In the genomic region with DNA sequence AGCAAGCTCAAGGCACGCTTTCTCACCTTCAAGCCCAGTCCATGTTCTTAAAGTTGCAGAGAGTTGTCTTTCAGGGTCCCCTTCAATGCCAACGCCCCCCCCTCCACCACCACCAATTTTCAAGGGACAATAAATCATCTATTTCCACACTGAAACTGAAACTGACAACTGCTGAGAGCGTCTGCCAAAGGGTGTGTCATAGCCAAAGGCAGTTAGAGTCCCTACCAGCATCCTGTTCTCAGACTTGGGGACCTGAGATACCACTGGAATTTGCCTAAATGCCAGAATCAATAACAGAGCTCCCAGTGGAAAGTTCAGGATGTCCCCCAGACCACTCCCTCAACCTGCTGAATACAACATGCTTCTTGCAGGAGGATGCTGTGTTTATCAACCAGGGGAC, we compare ENCODE assay signal across 19 cellular contexts.
DNase-seq lines count a peak whose midpoint lies in the region; ATAC-seq and TF ChIP-seq lines count a peak whose summit lies in the region.
"Had no signal": no experiment of that assay in that cellular context is flagged by ENCODE, and none has a peak within 500 bp of the region (broad histone marks: within the 10 kb centered on the region; RNA-seq: fewer than 3 reads in every experiment).

No MANE protein-coding gene starts in this region.

- H3K36me3 ChIP-seq in tibial nerve (no peaks in the 10 kb centered on the region), Peyer's patch (no peaks in the 10 kb centered on the region)

- 35 to 43% methylated on average over 3 of the region's 3 CpGs for WGBS in tibial nerve, 2 donors

- H3K9me3 ChIP-seq in tibial nerve (no peaks in the 10 kb centered on the region), Peyer's patch (no peaks in the 10 kb centered on the region)

- TF ChIP-seq POLR2A in tibial nerve (IDR thresholded peaks at IDR 0.05): no peak
- TF ChIP-seq POLR2A in Peyer's patch (IDR thresholded peaks at IDR 0.05): no peak

- ATAC-seq in GM19351 (IDR thresholded peaks at IDR 0.05; ENCODE audit: unreplicated experiment) (peak; percentile 53), HG03571 (IDR thresholded peaks at IDR 0.05; ENCODE audit: unreplicated experiment) (no peak)
- ATAC-seq: activated naive CD8-positive, alpha-beta T cell treated with anti-CD3 and anti-CD28 coated beads, Interleukin-2, amount 50 U/mL, for 24 hours; K562; naive thymus-derived CD8-positive, alpha-beta T cell; stimulated activated naive B cell treated with anti-CD40 and anti-IgM and Interleukin-4, amounts not matched to agents 10 μg/mL and 1 μg/mL and 100 μg/mL, for 72 hours had no signal

- TF ChIP-seq CTCF in epithelial cell of esophagus (IDR thresholded peaks at IDR 0.05; ENCODE audit: insufficient read depth, low read depth, low read length, missing control alignments): no peak
- no peak for TF ChIP-seq CTCF in tibial nerve (IDR thresholded peaks at IDR 0.05)
- TF ChIP-seq CTCF in Peyer's patch (IDR thresholded peaks at IDR 0.05): no peak

- H3K4me3 ChIP-seq in epithelial cell of esophagus (ENCODE audit: low read length) (no peak overlapping the region), tibial nerve (no peak overlapping the region), Peyer's patch (no peak overlapping the region)
- H3K4me3 ChIP-seq: coronary artery, K562 had no signal

- H3K27me3 ChIP-seq in tibial nerve (no peaks in the 10 kb centered on the region), Peyer's patch (no peaks in the 10 kb centered on the region)

- TF ChIP-seq EP300 in tibial nerve (IDR thresholded peaks at IDR 0.05): no peak

- H3K27ac ChIP-seq in tibial nerve (no peak overlapping the region), Peyer's patch (no peak overlapping the region)
- H3K27ac ChIP-seq: coronary artery, VCaP had no signal

- peak; percentile 41 for DNase-seq in AG20443 (ENCODE audit: low spot score)
- peak; percentile 62 for DNase-seq in NCI-H69 (lab: John Stamatoyannopoulos, UW)
- peak; percentile 63 for DNase-seq in epithelial cell of esophagus (ENCODE audit: low read depth)
- DNase-seq in NCI-H1417 (lab: John Stamatoyannopoulos, UW): no peak
- DNase-seq in tibial nerve (ENCODE audit: low spot score in 2 of 2): no peak
- no peak for DNase-seq in Peyer's patch
- DNase-seq: activated naive CD8-positive, alpha-beta T cell treated with anti-CD3 and anti-CD28 coated beads, Interleukin-2, amount 50 U/mL, for 24 hours; AML-193; naive thymus-derived CD8-positive, alpha-beta T cell; NCI-H1930; NCI-H748 treated with DMSO at 0.1 percent for 48 hours; retina; stimulated activated CD4-positive, alpha-beta T cell treated with anti-CD3 and anti-CD28 coated beads, Interleukin-4, amount 100 ng/mL, for 4 hours; stimulated activated naive B cell treated with anti-CD40 and anti-IgM and Interleukin-4, amounts not matched to agents 10 μg/mL and 1 μg/mL and 100 μg/mL, for 72 hours had no signal

- H3K4me1 ChIP-seq in tibial nerve (peaks cover 0 to 5% (median 0%) of the 10 kb centered on the region in 4 donors), Peyer's patch (no peaks in the 10 kb centered on the region)

Comparison
In these comparisons a context has a peak if more than half of its experiments do, and no peak if none do; other contexts are left out.
1. DNase-seq: peak in AG20443 (single experiment), NCI-H69 (single experiment) and epithelial cell of esophagus (single experiment); none in NCI-H1417 (0 of 3), tibial nerve (0 of 2) and Peyer's patch (0 of 3).